ENCODE assay signal across 12 cellular contexts in genomic region chr6:168206186-168206585, GRCh38.
"Had no signal": no experiment of that assay in that cellular context is flagged by ENCODE, and none has a peak within 500 bp of the region (broad histone marks: within the 10 kb centered on the region; RNA-seq: fewer than 3 reads in every experiment).

No MANE protein-coding gene starts in this region.

- H3K4me1 Mint-ChIP-seq: activated CD4-positive, alpha-beta memory T cell treated with anti-CD3 and anti-CD28 coated beads, Interleukin-2, amount 10 ng/mL, durations not matched to agents 7 days and 5 days; activated naive CD8-positive, alpha-beta T cell treated with anti-CD3 and anti-CD28 coated beads, Interleukin-2, amount 50 U/mL, for 24 hours had no signal

- H3K4me3 Mint-ChIP-seq: activated CD4-positive, alpha-beta memory T cell treated with anti-CD3 and anti-CD28 coated beads, Interleukin-2, amount 10 ng/mL, durations not matched to agents 7 days and 5 days; activated naive CD8-positive, alpha-beta T cell treated with anti-CD3 and anti-CD28 coated beads, Interleukin-2, amount 50 U/mL, for 24 hours had no signal

- H3K9me3 ChIP-seq: ascending aorta, mucosa of descending colon, thyroid gland had no signal

- H3K9me3 Mint-ChIP-seq: activated CD4-positive, alpha-beta memory T cell treated with anti-CD3 and anti-CD28 coated beads, Interleukin-2, amount 10 ng/mL, durations not matched to agents 7 days and 5 days; activated naive CD8-positive, alpha-beta T cell treated with anti-CD3 and anti-CD28 coated beads, Interleukin-2, amount 50 U/mL, for 24 hours had no signal

- H3K4me3 ChIP-seq: ascending aorta, lung, mucosa of descending colon, thyroid gland had no signal

- H3K36me3 ChIP-seq: ascending aorta, thyroid gland had no signal

- H3K4me1 ChIP-seq: ascending aorta had no signal

- DNase-seq: activated CD4-positive, alpha-beta memory T cell treated with anti-CD3 and anti-CD28 coated beads, Interleukin-2, amount 10 ng/mL, durations not matched to agents 7 days and 5 days; activated CD8-positive, alpha-beta memory T cell treated with anti-CD3 and anti-CD28 coated beads, Interleukin-2, amount 50 U/mL, for 4 hours; activated naive CD4-positive, alpha-beta T cell treated with Interleukin-2 at 50 U/mL for 16 hours; activated naive CD8-positive, alpha-beta T cell treated with anti-CD3 and anti-CD28 coated beads, Interleukin-2, amount 50 U/mL, for 24 hours; mucosa of descending colon; stimulated activated CD4-positive, alpha-beta T cell treated with anti-CD3 and anti-CD28 coated beads, Interleukin-15, amount 100 ng/mL, for 24 hours; stimulated activated CD4-positive, alpha-beta T cell treated with anti-CD3 and anti-CD28 coated beads, Interleukin-4, amount 100 ng/mL, for 24 hours; T-helper 9 cell had no signal

- H3K27me3 ChIP-seq: ascending aorta, thyroid gland had no signal

- H3K27ac ChIP-seq: ascending aorta had no signal

- ATAC-seq: activated naive CD8-positive, alpha-beta T cell treated with anti-CD3 and anti-CD28 coated beads, Interleukin-2, amount 50 U/mL, for 24 hours; left colon; mucosa of descending colon had no signal

- H3K27ac Mint-ChIP-seq: activated CD4-positive, alpha-beta memory T cell treated with anti-CD3 and anti-CD28 coated beads, Interleukin-2, amount 10 ng/mL, durations not matched to agents 7 days and 5 days; activated naive CD8-positive, alpha-beta T cell treated with anti-CD3 and anti-CD28 coated beads, Interleukin-2, amount 50 U/mL, for 24 hours had no signal
